9 cellular contexts compared by ENCODE assay signal in the genomic region with DNA sequence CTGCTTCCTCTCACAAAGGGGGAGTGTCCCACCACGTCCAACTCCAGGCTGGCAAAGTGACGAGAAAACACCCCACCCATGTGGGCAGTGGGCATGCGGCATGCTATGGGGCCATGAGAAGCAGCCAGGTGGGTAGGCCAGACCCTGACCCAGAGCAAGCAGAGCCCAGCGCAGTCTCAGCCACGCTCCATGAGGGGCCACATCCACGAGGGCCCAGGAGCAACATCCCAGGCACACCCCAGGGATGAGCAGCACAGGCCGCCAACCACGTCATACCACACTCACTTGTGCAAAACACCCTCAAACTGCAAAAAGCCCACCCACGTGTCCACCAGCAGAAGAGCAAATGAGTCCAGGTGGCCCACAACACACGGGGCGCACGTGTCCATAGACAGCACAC.
A peak's percentile ranks its signal among the peaks of the same experiment; 100 is the strongest.
DNase-seq lines count a peak whose midpoint lies in the region; ATAC-seq and TF ChIP-seq lines count a peak whose summit lies in the region.
"Had no signal": no experiment of that assay in that cellular context is flagged by ENCODE, and none has a peak within 500 bp of the region (broad histone marks: within the 10 kb centered on the region; RNA-seq: fewer than 3 reads in every experiment).

No MANE protein-coding gene starts in this region.

- no peaks in the 10 kb centered on the region for H3K27me3 ChIP-seq in dorsolateral prefrontal cortex
- H3K27me3 ChIP-seq in muscle layer of duodenum (ENCODE audit: low read depth, low read length), result no peaks in the 10 kb centered on the region
- no peaks in the 10 kb centered on the region for H3K27me3 ChIP-seq in vagina

- H3K9me3 ChIP-seq in muscle layer of duodenum (ENCODE audit: control insufficient read depth in 1 of 2, low read length in 2 of 2) (no peaks in the 10 kb centered on the region), vagina (no peaks in the 10 kb centered on the region)

- DNase-seq in Right ventricle myocardium superior (no peak), Right ventricle myocardium inferior (ENCODE audit: missing footprints) (no peak), dorsolateral prefrontal cortex (peak in 3 of 10 donors; percentile 25 to 41 (median 37)), vagina (ENCODE audit: extremely low spot score in 2 of 2) (no peak), putamen (ENCODE audit: low spot score) (no peak), GM13976 (ENCODE audit: low spot score) (no peak), glomerular visceral epithelial cell (ENCODE audit: extremely low spot score) (no peak)

- no peak for TF ChIP-seq POLR2A in vagina (IDR thresholded peaks at IDR 0.05)

- intact Hi-C loops in Right ventricle myocardium superior (cut with DNase I), result loop anchor here (5.0 to 10.0 kb wide), 2 partner anchors 173 to 220 kb away; a partner anchor contains a TSS
- intact Hi-C loops in Right ventricle myocardium inferior (cut with DNase I), result loop anchor here (5.0 kb wide), 2 partner anchors 48 to 173 kb away; a partner anchor contains a TSS
- intact Hi-C loops in dorsolateral prefrontal cortex (cut with DNase I), result loop anchor here (5.0 kb wide), 3 partner anchors 38 to 173 kb away; a partner anchor contains a TSS
- intact Hi-C loops in vagina (cut with DNase I), result loop anchor here (10.0 kb wide), 1 partner anchor 220 kb away; no protein-coding TSS in a partner anchor

- no peaks in the 10 kb centered on the region for H3K36me3 ChIP-seq in muscle layer of duodenum (ENCODE audit: control insufficient read depth in 1 of 2, insufficient read depth in 2 of 2, low read length in 2 of 2)
- H3K36me3 ChIP-seq in vagina, result no peaks in the 10 kb centered on the region

- TF ChIP-seq CTCF in dorsolateral prefrontal cortex (IDR thresholded peaks at IDR 0.05 in 54 of 56, conservative IDR thresholded peaks at IDR 0.05 in 2 of 56; ENCODE audit: low read depth in 1 of 56, partially characterized antibody in 56 of 56), result no peak
- TF ChIP-seq CTCF in vagina (IDR thresholded peaks at IDR 0.05), result no peak
- TF ChIP-seq CTCF in GM13976 (IDR thresholded peaks at IDR 0.05; ENCODE audit: borderline replicate concordance, control extremely low read depth, extremely low read depth, insufficient read depth, missing control alignments), result no peak

- peak; percentile 0 for ATAC-seq in Right ventricle myocardium superior (ENCODE audit: poor library complexity)
- no peak for ATAC-seq in Right ventricle myocardium inferior

- in situ Hi-C loops in GM13976 (cut with MboI; ENCODE audit: low sequenced_read_pairs, unreplicated experiment), result loop anchor here (10.0 kb wide), 1 partner anchor 150 kb away; no protein-coding TSS in a partner anchor

- H3K27ac ChIP-seq in dorsolateral prefrontal cortex (peak overlapping the region in 40 of 59 donors; percentile 2 to 69 (median 39)), muscle layer of duodenum (ENCODE audit: low read length) (peak overlapping the region; percentile 20), vagina (peak overlapping the region; percentile 39)
- H3K27ac ChIP-seq: parathyroid adenoma had no signal

- no peak overlapping the region for H3K4me3 ChIP-seq in dorsolateral prefrontal cortex
- H3K4me3 ChIP-seq in muscle layer of duodenum (ENCODE audit: low read depth in 1 of 2, low read length in 2 of 2), result no peak overlapping the region
- no peak overlapping the region for H3K4me3 ChIP-seq in vagina

- peaks cover 14 to 47% of the 10 kb centered on the region in 2 donors for H3K4me1 ChIP-seq in muscle layer of duodenum (ENCODE audit: control insufficient read depth in 1 of 2, insufficient read depth in 2 of 2, low read length in 2 of 2)
- peaks cover 85% of the 10 kb centered on the region for H3K4me1 ChIP-seq in vagina
